ENCODE assay signal across 1 cellular context in the genomic region with DNA sequence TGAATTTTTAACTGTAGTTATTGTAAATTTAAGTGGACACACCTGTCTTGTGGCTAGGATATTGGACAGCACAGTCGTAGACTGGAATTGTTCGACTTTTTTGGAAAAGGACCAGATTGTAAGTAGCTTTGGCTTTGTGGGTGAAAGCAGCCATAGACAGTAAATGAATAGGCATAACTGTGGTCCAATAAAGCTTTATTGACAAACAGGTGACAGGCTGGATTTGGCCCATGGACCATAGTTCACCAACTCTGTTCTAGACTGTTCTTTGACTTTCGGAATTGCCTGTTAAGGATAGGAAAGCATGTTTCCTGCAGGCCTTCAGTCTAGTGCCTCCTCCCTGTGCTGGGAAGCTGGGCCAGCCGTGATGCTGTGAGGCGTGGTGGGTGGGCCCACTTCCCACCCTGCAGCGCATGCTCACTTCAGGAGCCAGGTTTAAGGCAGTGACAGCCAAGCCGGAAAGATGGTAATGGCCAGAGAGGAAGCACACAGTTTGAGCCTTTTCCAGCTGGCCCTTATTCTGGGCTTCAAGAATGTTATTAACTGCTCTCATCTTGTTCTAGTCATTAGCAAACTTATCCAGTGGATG.
TF ChIP-seq lines count a peak whose summit lies in the region.

No MANE protein-coding gene starts in this region.

TF ChIP-seq in PFSK-1, 5 proteins besides CTCF, POLR2A, EP300 and RAD21 (continued from another document):
- TF ChIP-seq, protein P1, sequence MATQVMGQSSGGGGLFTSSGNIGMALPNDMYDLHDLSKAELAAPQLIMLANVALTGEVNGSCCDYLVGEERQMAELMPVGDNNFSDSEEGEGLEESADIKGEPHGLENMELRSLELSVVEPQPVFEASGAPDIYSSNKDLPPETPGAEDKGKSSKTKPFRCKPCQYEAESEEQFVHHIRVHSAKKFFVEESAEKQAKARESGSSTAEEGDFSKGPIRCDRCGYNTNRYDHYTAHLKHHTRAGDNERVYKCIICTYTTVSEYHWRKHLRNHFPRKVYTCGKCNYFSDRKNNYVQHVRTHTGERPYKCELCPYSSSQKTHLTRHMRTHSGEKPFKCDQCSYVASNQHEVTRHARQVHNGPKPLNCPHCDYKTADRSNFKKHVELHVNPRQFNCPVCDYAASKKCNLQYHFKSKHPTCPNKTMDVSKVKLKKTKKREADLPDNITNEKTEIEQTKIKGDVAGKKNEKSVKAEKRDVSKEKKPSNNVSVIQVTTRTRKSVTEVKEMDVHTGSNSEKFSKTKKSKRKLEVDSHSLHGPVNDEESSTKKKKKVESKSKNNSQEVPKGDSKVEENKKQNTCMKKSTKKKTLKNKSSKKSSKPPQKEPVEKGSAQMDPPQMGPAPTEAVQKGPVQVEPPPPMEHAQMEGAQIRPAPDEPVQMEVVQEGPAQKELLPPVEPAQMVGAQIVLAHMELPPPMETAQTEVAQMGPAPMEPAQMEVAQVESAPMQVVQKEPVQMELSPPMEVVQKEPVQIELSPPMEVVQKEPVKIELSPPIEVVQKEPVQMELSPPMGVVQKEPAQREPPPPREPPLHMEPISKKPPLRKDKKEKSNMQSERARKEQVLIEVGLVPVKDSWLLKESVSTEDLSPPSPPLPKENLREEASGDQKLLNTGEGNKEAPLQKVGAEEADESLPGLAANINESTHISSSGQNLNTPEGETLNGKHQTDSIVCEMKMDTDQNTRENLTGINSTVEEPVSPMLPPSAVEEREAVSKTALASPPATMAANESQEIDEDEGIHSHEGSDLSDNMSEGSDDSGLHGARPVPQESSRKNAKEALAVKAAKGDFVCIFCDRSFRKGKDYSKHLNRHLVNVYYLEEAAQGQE (IDR thresholded peaks at IDR 0.05; ENCODE audit: insufficient read depth in 1 of 2, low read depth in 2 of 2, low read length in 2 of 2), result no peak
- TF ChIP-seq POLR2AphosphoS5 (IDR thresholded peaks at IDR 0.05; ENCODE audit: low read depth, low read length), result no peak
- no peak for TF ChIP-seq TAF1 (IDR thresholded peaks at IDR 0.05; ENCODE audit: borderline replicate concordance, insufficient read depth, low read length)
